In genomic region chr3:139311557-139311956, GRCh38 we compare ENCODE assay signal across 21 cellular contexts. TPM values are rescaled to one million over a fixed set of nuclear protein-coding genes. Genes with fewer than 3 reads are reported as not detected.
DNase-seq lines count a peak whose midpoint lies in the region; ATAC-seq, FAIRE-seq and TF ChIP-seq lines count a peak whose summit lies in the region.
"Had no signal": no experiment of that assay in that cellular context is flagged by ENCODE, and none has a peak within 500 bp of the region (broad histone marks: within the 10 kb centered on the region; RNA-seq: fewer than 3 reads in every experiment).

No MANE protein-coding gene starts in this region.

- H3K4me2 ChIP-seq in mesenchymal stem cell (ENCODE audit: low read length, poor library complexity, severe bottlenecking): no peak overlapping the region
- H3K4me2 ChIP-seq: KMS-11 had no signal

- POLR2A ChIA-PET in Caco-2 (lab: Charles Lee): no interaction called here
- POLR2A ChIA-PET in Panc1 (lab: Charles Lee): interaction anchor here (1.3 kb wide), 1 partner anchor 223 kb away, joined by 4 read pairs; no protein-coding TSS in a partner anchor

- peak overlapping the region in 1 of 2 experiments; percentile 18 for H3K18ac ChIP-seq in mesenchymal stem cell (ENCODE audit: low read depth in 1 of 2, low read length in 2 of 2)

- no peak overlapping the region for H3K4me3 ChIP-seq in Caco-2 (ENCODE audit: low read depth, low read length)
- no peak overlapping the region for H3K4me3 ChIP-seq in Panc1 (ENCODE audit: low read depth in 2 of 2, low read length in 2 of 2)
- no peak overlapping the region for H3K4me3 ChIP-seq in mesenchymal stem cell (ENCODE audit: insufficient read depth in 1 of 2, low read depth in 1 of 2, low read length in 2 of 2)
- H3K4me3 ChIP-seq in Peyer's patch: no peak overlapping the region

- H3K4me1 Mint-ChIP-seq in Caco-2 (ENCODE audit: low read depth, unreplicated experiment): peaks cover 17% of the 10 kb centered on the region
- H3K4me1 Mint-ChIP-seq: CD4-positive, CD25-positive, alpha-beta regulatory T cell had no signal

- no peaks in the 10 kb centered on the region for H3K9me3 Mint-ChIP-seq in Caco-2 (ENCODE audit: unreplicated experiment)
- H3K9me3 Mint-ChIP-seq: H9 had no signal

- no peak overlapping the region for H3K23ac ChIP-seq in mesenchymal stem cell (ENCODE audit: low read length in 2 of 2)

- H3K4ac ChIP-seq in mesenchymal stem cell (ENCODE audit: low read depth in 1 of 2, low read length in 2 of 2): no peak overlapping the region

- no peaks in the 10 kb centered on the region for H3K79me1 ChIP-seq in mesenchymal stem cell (replicated peaks; ENCODE audit: low read length, poor library complexity, severe bottlenecking)

- H2AK5ac ChIP-seq in mesenchymal stem cell (ENCODE audit: low read length, severe bottlenecking): no peak overlapping the region

- no CpG with 5 or more reads among the region's 1 CpG for WGBS in mesenchymal stem cell

- no peak overlapping the region for H2BK15ac ChIP-seq in mesenchymal stem cell (ENCODE audit: low read depth, poor library complexity, severe bottlenecking)

- H2BK120ac ChIP-seq in mesenchymal stem cell (ENCODE audit: low read depth, low read length): no peak overlapping the region

- ATAC-seq in Panc1 (no peak), HG02973 (IDR thresholded peaks at IDR 0.05; ENCODE audit: unreplicated experiment) (no peak)

- no peak overlapping the region for H4K91ac ChIP-seq in mesenchymal stem cell (ENCODE audit: low read length)

- H2AFZ ChIP-seq in mesenchymal stem cell (ENCODE audit: low read depth, low read length): no peak overlapping the region

- no peak for FAIRE-seq in GM19239 (lab: Jason Lieb, UNC)
- FAIRE-seq: GM12892, GM18507, HTR-8/SVneo had no signal

- TF ChIP-seq CTCF in Caco-2 (IDR thresholded peaks at IDR 0.05; ENCODE audit: insufficient read depth in 1 of 2, low read depth in 1 of 2, low read length in 1 of 2, severe bottlenecking in 1 of 2, unreplicated experiment in 1 of 2) (no peak), Panc1 (IDR thresholded peaks at IDR 0.05) (no peak), Peyer's patch (IDR thresholded peaks at IDR 0.05) (no peak)

- no peak overlapping the region for H3K14ac ChIP-seq in mesenchymal stem cell (ENCODE audit: low read length in 2 of 2)

- H3K36me3 Mint-ChIP-seq in Caco-2 (ENCODE audit: insufficient read depth, unreplicated experiment): no peaks in the 10 kb centered on the region
- H3K36me3 Mint-ChIP-seq: CD4-positive, CD25-positive, alpha-beta regulatory T cell had no signal

- DNase-seq in activated effector memory CD4-positive, alpha-beta T cell treated with anti-CD3 and anti-CD28 coated beads, Interleukin-2, amount 50 U/mL, for 16 hours: peak; percentile 17
- DNase-seq in activated effector memory CD4-positive, alpha-beta T cell treated with Interleukin-2 at 50 U/mL for 16 hours: no peak
- DNase-seq in Caco-2 (no peak), Panc1 (ENCODE audit: low read depth, low spot score) (no peak), mesenchymal stem cell (no peak), Peyer's patch (no peak), GM19239 (ENCODE audit: insufficient read length, low spot score) (no peak)
- DNase-seq: ACHN; BE2C; C1 segment of cervical spinal cord; CD4-positive, CD25-positive, alpha-beta regulatory T cell; DMS153; DMS79; GDM1; GOT3; H9 had no signal

- H3K4me1 ChIP-seq in Caco-2 (peaks cover 16% of the 10 kb centered on the region), Panc1 (ENCODE audit: control insufficient read depth, insufficient read depth, low read length) (peaks cover 43% of the 10 kb centered on the region), mesenchymal stem cell (ENCODE audit: control insufficient read depth, insufficient read depth, low read depth, low read length) (peaks cover 40% of the 10 kb centered on the region), Peyer's patch (no peaks in the 10 kb centered on the region)

- H2BK12ac ChIP-seq in mesenchymal stem cell (ENCODE audit: low read length in 2 of 2): peak overlapping the region in 1 of 2 experiments; percentile 75

- CTCF ChIA-PET in Caco-2 (lab: Charles Lee): no interaction called here
- CTCF ChIA-PET in Panc1 (lab: Charles Lee): no interaction called here

- BruUV-seq in Caco-2 (replicated peaks; lab: Mats Ljungman, UMichigan) (no TSS peak), Panc1 (replicated peaks; lab: Mats Ljungman, UMichigan) (no TSS peak)

- H3K9ac ChIP-seq in mesenchymal stem cell (ENCODE audit: low read length): no peak overlapping the region
- H3K9ac ChIP-seq: KMS-11 had no signal

- TF ChIP-seq POLR2A in Peyer's patch (IDR thresholded peaks at IDR 0.05): no peak

- no peaks in the 10 kb centered on the region for H3K27me3 Mint-ChIP-seq in Caco-2 (ENCODE audit: insufficient read depth, unreplicated experiment)
- H3K27me3 Mint-ChIP-seq: CD4-positive, CD25-positive, alpha-beta regulatory T cell had no signal

- H3K4me3 Mint-ChIP-seq in Caco-2 (ENCODE audit: unreplicated experiment): no peak overlapping the region
- H3K4me3 Mint-ChIP-seq: CD4-positive, CD25-positive, alpha-beta regulatory T cell; H9 had no signal

- no peak overlapping the region for H4K8ac ChIP-seq in mesenchymal stem cell (ENCODE audit: low read length)

- H3K36me3 ChIP-seq in Caco-2 (ENCODE audit: control insufficient read depth, insufficient read depth, low read length) (no peaks in the 10 kb centered on the region), Panc1 (ENCODE audit: control insufficient read depth, insufficient read depth, low read length) (no peaks in the 10 kb centered on the region), mesenchymal stem cell (ENCODE audit: control insufficient read depth in 1 of 2, insufficient read depth in 2 of 2, low read depth in 1 of 2, low read length in 2 of 2) (no peaks in the 10 kb centered on the region), Peyer's patch (no peaks in the 10 kb centered on the region)
- H3K36me3 ChIP-seq: BE2C had no signal

- H3K27ac ChIP-seq in Panc1 (ENCODE audit: low read length) (peak overlapping the region; percentile 81), mesenchymal stem cell (ENCODE audit: low read length, poor library complexity, severe bottlenecking) (no peak overlapping the region), Peyer's patch (no peak overlapping the region)
- H3K27ac ChIP-seq: KMS-11 had no signal

- intact Hi-C loops in Caco-2 (cut with micrococcal nuclease; ENCODE audit: unreplicated experiment) (no loop called here), Panc1 (cut with micrococcal nuclease; ENCODE audit: unreplicated experiment) (no loop called here)

- in situ Hi-C loops in Panc1 (cut with HindIII; ENCODE audit: low pct_unique_long_range_greater_than_20kb, low sequenced_read_pairs): no loop called here

- peak overlapping the region; percentile 59 for H2BK5ac ChIP-seq in mesenchymal stem cell (ENCODE audit: low read depth, low read length, poor library complexity, severe bottlenecking)

- H3K27me3 ChIP-seq in Caco-2 (replicated peaks; ENCODE audit: control insufficient read depth, insufficient read depth, low read length) (no peaks in the 10 kb centered on the region), Panc1 (ENCODE audit: control insufficient read depth, insufficient read depth, low read length) (no peaks in the 10 kb centered on the region), mesenchymal stem cell (ENCODE audit: control insufficient read depth in 1 of 2, insufficient read depth in 1 of 2, low read length in 2 of 2) (peaks cover 0 to 11% of the 10 kb centered on the region in 2 experiments), Peyer's patch (no peaks in the 10 kb centered on the region)
- H3K27me3 ChIP-seq: BE2C had no signal

- H3K9me3 ChIP-seq in Caco-2 (no peaks in the 10 kb centered on the region), Panc1 (ENCODE audit: control insufficient read depth, insufficient read depth, low read depth, low read length) (no peaks in the 10 kb centered on the region), mesenchymal stem cell (ENCODE audit: control insufficient read depth, low read length) (no peaks in the 10 kb centered on the region), Peyer's patch (no peaks in the 10 kb centered on the region)
- H3K9me3 ChIP-seq: BE2C had no signal

- H3K27ac Mint-ChIP-seq in Caco-2 (ENCODE audit: unreplicated experiment): peak overlapping the region; percentile 7
- H3K27ac Mint-ChIP-seq: CD4-positive, CD25-positive, alpha-beta regulatory T cell; H9 had no signal

RNA-seq across cellular contexts. Expression of gene MRPS22, which starts 32.3 kb away (rescaled TPM):
- total RNA-seq in Caco-2 (2022) (58.2 and 63.9 TPM in 2 replicates), Panc1 (2021; ENCODE audit: unreplicated experiment) (61.9 TPM), Peyer's patch (10 to 100 TPM; 38.7 to 72.3 (median 45.9) TPM)
- polyA plus RNA-seq in Panc1 (2012; ENCODE audit: insufficient read length): 42.7 TPM
- 47.0 TPM for polyA plus RNA-seq in mesenchymal stem cell (2013, experiment 1 of 2)
- polyA plus RNA-seq in mesenchymal stem cell (2013, experiment 2 of 2): 48.0 TPM
